1 cellular context compared by ENCODE assay signal in the genomic region with DNA sequence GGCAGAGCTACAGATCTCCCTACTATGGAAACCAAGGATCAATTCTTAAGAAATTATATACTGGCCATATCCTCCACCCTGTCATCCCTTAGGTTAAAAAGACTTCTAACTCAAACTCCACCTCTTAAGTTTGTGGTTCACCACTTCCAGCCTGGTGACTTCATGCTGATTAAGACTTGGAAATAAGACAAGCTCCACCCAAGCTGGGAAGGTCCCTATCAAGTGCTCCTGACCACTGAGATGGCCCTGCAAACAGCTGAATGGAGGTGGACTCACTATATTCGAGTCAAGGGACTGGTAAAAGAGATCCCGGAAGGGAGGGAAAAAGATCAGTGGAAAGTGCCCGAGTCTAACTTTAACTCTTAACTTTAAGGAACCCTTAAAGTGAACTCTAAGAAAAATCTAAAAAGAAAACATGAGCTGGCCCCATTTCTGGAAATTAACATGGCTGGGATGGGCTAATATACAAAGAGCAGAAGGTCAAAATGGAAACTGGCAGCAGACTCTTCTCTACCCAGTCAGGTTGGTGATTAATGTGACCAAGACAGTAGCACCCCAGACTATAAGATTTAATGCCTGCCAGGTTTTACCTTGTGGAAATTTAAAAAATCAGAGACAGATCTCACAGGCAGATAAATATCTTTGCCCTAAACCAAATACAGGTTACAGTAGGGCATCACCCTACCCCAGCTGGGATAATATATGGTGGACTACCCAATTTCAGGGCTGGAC.
A peak's percentile ranks its signal among the peaks of the same experiment; 100 is the strongest.
TF ChIP-seq lines count a peak whose summit lies in the region.

No MANE protein-coding gene starts in this region.

TF ChIP-seq in K562, 482 proteins besides CTCF, POLR2A, EP300 and RAD21 (continued from another document and continues in another):
- TF ChIP-seq KAT8 (IDR thresholded peaks at IDR 0.05; ENCODE audit: low read depth) = no peak
- no peak for TF ChIP-seq CCAR2 (IDR thresholded peaks at IDR 0.05; ENCODE audit: low read depth, low read length)
- 0 out of 2 replicates have a peak, but pooled peaks have one; percentile 37 for TF ChIP-seq ZNF175 (CRISPR knock-in tag; IDR thresholded peaks at IDR 0.05; ENCODE audit: low read depth)
- TF ChIP-seq RBM34 (IDR thresholded peaks at IDR 0.05; ENCODE audit: borderline replicate concordance, insufficient read depth, low read length) = no peak
- TF ChIP-seq, protein P1, sequence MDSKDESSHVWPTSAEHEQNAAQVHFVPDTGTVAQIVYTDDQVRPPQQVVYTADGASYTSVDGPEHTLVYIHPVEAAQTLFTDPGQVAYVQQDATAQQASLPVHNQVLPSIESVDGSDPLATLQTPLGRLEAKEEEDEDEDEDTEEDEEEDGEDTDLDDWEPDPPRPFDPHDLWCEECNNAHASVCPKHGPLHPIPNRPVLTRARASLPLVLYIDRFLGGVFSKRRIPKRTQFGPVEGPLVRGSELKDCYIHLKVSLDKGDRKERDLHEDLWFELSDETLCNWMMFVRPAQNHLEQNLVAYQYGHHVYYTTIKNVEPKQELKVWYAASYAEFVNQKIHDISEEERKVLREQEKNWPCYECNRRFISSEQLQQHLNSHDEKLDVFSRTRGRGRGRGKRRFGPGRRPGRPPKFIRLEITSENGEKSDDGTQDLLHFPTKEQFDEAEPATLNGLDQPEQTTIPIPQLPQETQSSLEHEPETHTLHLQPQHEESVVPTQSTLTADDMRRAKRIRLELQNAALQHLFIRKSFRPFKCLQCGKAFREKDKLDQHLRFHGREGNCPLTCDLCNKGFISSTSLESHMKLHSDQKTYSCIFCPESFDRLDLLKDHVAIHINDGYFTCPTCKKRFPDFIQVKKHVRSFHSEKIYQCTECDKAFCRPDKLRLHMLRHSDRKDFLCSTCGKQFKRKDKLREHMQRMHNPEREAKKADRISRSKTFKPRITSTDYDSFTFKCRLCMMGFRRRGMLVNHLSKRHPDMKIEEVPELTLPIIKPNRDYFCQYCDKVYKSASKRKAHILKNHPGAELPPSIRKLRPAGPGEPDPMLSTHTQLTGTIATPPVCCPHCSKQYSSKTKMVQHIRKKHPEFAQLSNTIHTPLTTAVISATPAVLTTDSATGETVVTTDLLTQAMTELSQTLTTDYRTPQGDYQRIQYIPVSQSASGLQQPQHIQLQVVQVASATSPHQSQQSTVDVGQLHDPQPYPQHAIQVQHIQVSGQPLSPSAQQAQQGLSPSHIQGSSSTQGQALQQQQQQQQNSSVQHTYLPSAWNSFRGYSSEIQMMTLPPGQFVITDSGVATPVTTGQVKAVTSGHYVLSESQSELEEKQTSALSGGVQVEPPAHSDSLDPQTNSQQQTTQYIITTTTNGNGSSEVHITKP (IDR thresholded peaks at IDR 0.05; ENCODE audit: partially characterized antibody) = no peak
- peak; percentile 71 for TF ChIP-seq JUND (IDR thresholded peaks at IDR 0.05; ENCODE audit: borderline replicate concordance, low read depth, low read length)
- peak; percentile 43; the same call in 1 of the 3 replicates for TF ChIP-seq JUND (tag; IDR thresholded peaks at IDR 0.05; ENCODE audit: borderline replicate concordance, low read depth, low read length)
- TF ChIP-seq, protein P2, sequence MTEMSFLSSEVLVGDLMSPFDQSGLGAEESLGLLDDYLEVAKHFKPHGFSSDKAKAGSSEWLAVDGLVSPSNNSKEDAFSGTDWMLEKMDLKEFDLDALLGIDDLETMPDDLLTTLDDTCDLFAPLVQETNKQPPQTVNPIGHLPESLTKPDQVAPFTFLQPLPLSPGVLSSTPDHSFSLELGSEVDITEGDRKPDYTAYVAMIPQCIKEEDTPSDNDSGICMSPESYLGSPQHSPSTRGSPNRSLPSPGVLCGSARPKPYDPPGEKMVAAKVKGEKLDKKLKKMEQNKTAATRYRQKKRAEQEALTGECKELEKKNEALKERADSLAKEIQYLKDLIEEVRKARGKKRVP (CRISPR knock-in tag; IDR thresholded peaks at IDR 0.05) = no peak
- TF ChIP-seq PHB2 (IDR thresholded peaks at IDR 0.05; ENCODE audit: low read depth) = no peak
- no peak for TF ChIP-seq KLF6 (CRISPR knock-in tag; IDR thresholded peaks at IDR 0.05; ENCODE audit: borderline replicate concordance)
- TF ChIP-seq MEF2D (tag; conservative IDR thresholded peaks at IDR 0.05; ENCODE audit: low read depth) = no peak
- no peak for TF ChIP-seq GATAD2A (IDR thresholded peaks at IDR 0.05)
- no peak for TF ChIP-seq PRMT5 (CRISPR knock-in tag; IDR thresholded peaks at IDR 0.05)
- no peak for TF ChIP-seq ZNF384 (IDR thresholded peaks at IDR 0.05; ENCODE audit: low read depth, low read length)
- 0 out of 2 replicates have a peak, but pooled peaks have one; percentile 15 for TF ChIP-seq CBFA2T2 (conservative IDR thresholded peaks at IDR 0.05)
- TF ChIP-seq, protein P3, sequence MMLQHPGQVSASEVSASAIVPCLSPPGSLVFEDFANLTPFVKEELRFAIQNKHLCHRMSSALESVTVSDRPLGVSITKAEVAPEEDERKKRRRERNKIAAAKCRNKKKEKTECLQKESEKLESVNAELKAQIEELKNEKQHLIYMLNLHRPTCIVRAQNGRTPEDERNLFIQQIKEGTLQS (IDR thresholded peaks at IDR 0.05) = peak; percentile 70
- TF ChIP-seq, protein P3 (CRISPR knock-in tag; conservative IDR thresholded peaks at IDR 0.05) = no peak
- TF ChIP-seq, protein P4, sequence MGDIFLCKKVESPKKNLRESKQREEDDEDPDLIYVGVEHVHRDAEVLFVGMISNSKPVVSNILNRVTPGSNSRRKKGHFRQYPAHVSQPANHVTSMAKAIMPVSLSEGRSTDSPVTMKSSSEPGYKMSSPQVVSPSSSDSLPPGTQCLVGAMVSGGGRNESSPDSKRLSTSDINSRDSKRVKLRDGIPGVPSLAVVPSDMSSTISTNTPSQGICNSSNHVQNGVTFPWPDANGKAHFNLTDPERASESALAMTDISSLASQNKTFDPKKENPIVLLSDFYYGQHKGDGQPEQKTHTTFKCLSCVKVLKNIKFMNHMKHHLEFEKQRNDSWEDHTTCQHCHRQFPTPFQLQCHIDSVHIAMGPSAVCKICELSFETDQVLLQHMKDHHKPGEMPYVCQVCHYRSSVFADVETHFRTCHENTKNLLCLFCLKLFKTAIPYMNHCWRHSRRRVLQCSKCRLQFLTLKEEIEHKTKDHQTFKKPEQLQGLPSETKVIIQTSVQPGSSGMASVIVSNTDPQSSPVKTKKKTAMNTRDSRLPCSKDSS (IDR thresholded peaks at IDR 0.05; ENCODE audit: low read depth, partially characterized antibody) = no peak
- TF ChIP-seq SMAD2 (IDR thresholded peaks at IDR 0.05; ENCODE audit: low read depth, low read length) = no peak
- TF ChIP-seq BRF1 (IDR thresholded peaks at IDR 0.05; ENCODE audit: borderline replicate concordance, extremely low read depth, insufficient read length) = no peak
- TF ChIP-seq LARP7 (IDR thresholded peaks at IDR 0.05) = no peak
- TF ChIP-seq TCF3 (CRISPR knock-in tag; IDR thresholded peaks at IDR 0.05) = peak; percentile 70
- no peak for TF ChIP-seq ZNF253 (CRISPR knock-in tag; conservative IDR thresholded peaks at IDR 0.05)
- peak; percentile 17; the same call in 1 of the 2 replicates for TF ChIP-seq SMARCA4 (IDR thresholded peaks at IDR 0.05)
- TF ChIP-seq SIN3A (IDR thresholded peaks at IDR 0.05; ENCODE audit: borderline replicate concordance in 2 of 2, control insufficient read depth in 1 of 2, low read depth in 2 of 2, low read length in 2 of 2) = no peak
- TF ChIP-seq ZNF707 (CRISPR knock-in tag; conservative IDR thresholded peaks at IDR 0.05) = no peak
- no peak for TF ChIP-seq KLF13 (tag; IDR thresholded peaks at IDR 0.05; ENCODE audit: borderline replicate concordance, low read depth)
- TF ChIP-seq SMAD1 (IDR thresholded peaks at IDR 0.05; ENCODE audit: low read depth, low read length, partially characterized antibody) = no peak
- TF ChIP-seq, protein P5, sequence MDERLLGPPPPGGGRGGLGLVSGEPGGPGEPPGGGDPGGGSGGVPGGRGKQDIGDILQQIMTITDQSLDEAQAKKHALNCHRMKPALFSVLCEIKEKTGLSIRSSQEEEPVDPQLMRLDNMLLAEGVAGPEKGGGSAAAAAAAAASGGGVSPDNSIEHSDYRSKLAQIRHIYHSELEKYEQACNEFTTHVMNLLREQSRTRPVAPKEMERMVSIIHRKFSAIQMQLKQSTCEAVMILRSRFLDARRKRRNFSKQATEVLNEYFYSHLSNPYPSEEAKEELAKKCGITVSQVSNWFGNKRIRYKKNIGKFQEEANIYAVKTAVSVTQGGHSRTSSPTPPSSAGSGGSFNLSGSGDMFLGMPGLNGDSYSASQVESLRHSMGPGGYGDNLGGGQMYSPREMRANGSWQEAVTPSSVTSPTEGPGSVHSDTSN (CRISPR knock-in tag; IDR thresholded peaks at IDR 0.05; ENCODE audit: low read depth) = no peak
- TF ChIP-seq, protein P5 (tag; conservative IDR thresholded peaks at IDR 0.05; ENCODE audit: low read depth) = peak; percentile 22; the same call in 1 of the 2 replicates
- no peak for TF ChIP-seq SAFB2 (IDR thresholded peaks at IDR 0.05; ENCODE audit: borderline replicate concordance, low read depth, low read length, severe bottlenecking)
- TF ChIP-seq HNRNPK (IDR thresholded peaks at IDR 0.05; ENCODE audit: low read depth, low read length, poor library complexity, severe bottlenecking) = no peak
- no peak for TF ChIP-seq MAFG (tag; conservative IDR thresholded peaks at IDR 0.05)
- no peak for TF ChIP-seq DMBX1 (CRISPR knock-in tag; IDR thresholded peaks at IDR 0.05; ENCODE audit: borderline replicate concordance)
- no peak for TF ChIP-seq ZNF79 (CRISPR knock-in tag; IDR thresholded peaks at IDR 0.05; ENCODE audit: low read depth)
- TF ChIP-seq TARDBP (IDR thresholded peaks at IDR 0.05) = no peak
- TF ChIP-seq ARID1B (IDR thresholded peaks at IDR 0.05) = peak; percentile 48
- no peak for TF ChIP-seq CAMTA2 (CRISPR knock-in tag; conservative IDR thresholded peaks at IDR 0.05)
- no peak for TF ChIP-seq TEAD1 (CRISPR knock-in tag; IDR thresholded peaks at IDR 0.05)
- 0 out of 2 replicates have a peak, but pooled peaks have one; percentile 6 for TF ChIP-seq TAL1 (IDR thresholded peaks at IDR 0.05)
- TF ChIP-seq CBX2 (IDR thresholded peaks at IDR 0.05; ENCODE audit: insufficient read depth, low read length, poor library complexity, severe bottlenecking) = no peak
- TF ChIP-seq ZNF696 (CRISPR knock-in tag; conservative IDR thresholded peaks at IDR 0.05) = no peak
- TF ChIP-seq TAF9B (IDR thresholded peaks at IDR 0.05; ENCODE audit: partially characterized antibody) = no peak
- peak; percentile 66; the same call in 1 of the 2 replicates for TF ChIP-seq BACH1 (tag; IDR thresholded peaks at IDR 0.05)
- TF ChIP-seq RCOR1 (IDR thresholded peaks at IDR 0.05; ENCODE audit: borderline replicate concordance in 1 of 2, low read depth in 2 of 2, low read length in 2 of 2) = peak in 1 of 2 experiments; percentile 41; a peak in 1 of 4 replicates
- TF ChIP-seq STAT5A (IDR thresholded peaks at IDR 0.05; ENCODE audit: borderline replicate concordance, low read length) = no peak
- TF ChIP-seq NCOA6 (IDR thresholded peaks at IDR 0.05) = no peak
- no peak for TF ChIP-seq MTF1 (CRISPR knock-in tag; IDR thresholded peaks at IDR 0.05; ENCODE audit: borderline replicate concordance)
- no peak for TF ChIP-seq ZNF24 (IDR thresholded peaks at IDR 0.05)
- TF ChIP-seq ZNF518B (CRISPR knock-in tag; IDR thresholded peaks at IDR 0.05) = no peak
- no peak for TF ChIP-seq HMGXB4 (CRISPR knock-in tag; IDR thresholded peaks at IDR 0.05)
- TF ChIP-seq ZNF444 (CRISPR knock-in tag; IDR thresholded peaks at IDR 0.05) = no peak
- TF ChIP-seq ZBTB17 (CRISPR knock-in tag; IDR thresholded peaks at IDR 0.05) = no peak
- no peak for TF ChIP-seq ZNF76 (CRISPR knock-in tag; IDR thresholded peaks at IDR 0.05; ENCODE audit: borderline replicate concordance)
